In the genomic region with DNA sequence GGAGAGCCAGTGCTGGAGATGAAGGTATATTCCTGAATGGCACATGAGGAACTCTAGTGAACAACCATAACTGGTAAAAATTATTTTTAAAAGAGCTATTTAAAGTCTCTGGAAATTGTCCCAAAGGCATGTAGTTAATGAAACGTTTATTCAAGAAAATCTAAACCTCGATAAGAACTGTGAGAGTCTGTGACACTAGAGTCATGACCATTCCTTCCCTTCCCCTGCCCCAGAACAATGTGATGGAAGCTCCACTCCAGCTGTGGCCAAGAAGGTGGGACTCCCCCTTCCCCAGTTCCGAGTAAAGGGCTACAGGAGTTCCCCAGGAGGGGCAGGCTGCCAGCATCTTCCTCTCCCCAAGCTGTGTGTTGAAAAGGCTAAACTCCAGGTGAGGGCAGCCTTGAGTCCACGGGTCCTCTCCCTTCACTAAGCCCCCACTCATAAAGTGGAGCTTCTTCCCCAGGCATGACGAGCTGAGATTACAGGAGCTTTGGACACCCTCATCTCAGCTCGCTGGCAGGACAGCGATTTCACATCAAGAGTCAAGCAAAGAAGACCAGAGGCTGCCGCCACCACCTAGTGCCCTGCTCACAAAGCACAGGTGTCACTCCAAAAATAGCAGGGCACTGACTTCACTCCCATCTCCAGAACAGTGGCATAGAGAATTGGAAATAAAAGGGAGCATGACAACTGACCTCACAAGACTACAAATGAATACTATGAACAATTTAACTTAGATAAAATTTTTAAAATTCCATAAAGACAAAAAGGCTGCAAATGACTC, we compare ENCODE assay signal across 17 cellular contexts.
DNase-seq lines count a peak whose midpoint lies in the region; ATAC-seq and TF ChIP-seq lines count a peak whose summit lies in the region.
"Had no signal": no experiment of that assay in that cellular context is flagged by ENCODE, and none has a peak within 500 bp of the region (broad histone marks: within the 10 kb centered on the region; RNA-seq: fewer than 3 reads in every experiment).

No MANE protein-coding gene starts in this region.

- no peak overlapping the region for H3K4me3 Mint-ChIP-seq in endodermal cell
- H3K4me3 Mint-ChIP-seq: activated naive CD4-positive, alpha-beta T cell treated with anti-CD3 and anti-CD28 coated beads for 36 hours had no signal

- no peaks in the 10 kb centered on the region for H3K36me3 ChIP-seq in HEK293 (ENCODE audit: control insufficient read depth in 2 of 2, insufficient read depth in 1 of 2, low read length in 2 of 2)
- H3K36me3 ChIP-seq in endodermal cell (ENCODE audit: control insufficient read depth, insufficient read depth, low read length) = peaks cover 1% of the 10 kb centered on the region
- H3K36me3 ChIP-seq: breast epithelium, SJCRH30, tibial artery had no signal

- H3K27ac Mint-ChIP-seq in endodermal cell = peak overlapping the region; percentile 73
- H3K27ac Mint-ChIP-seq: activated naive CD4-positive, alpha-beta T cell treated with anti-CD3 and anti-CD28 coated beads for 36 hours had no signal

- H3K27me3 ChIP-seq in endodermal cell (ENCODE audit: control insufficient read depth, insufficient read depth, low read length, poor library complexity, severe bottlenecking) = no peaks in the 10 kb centered on the region
- H3K27me3 ChIP-seq: BLaER1 treated with 17β-estradiol and CSF1 and Interleukin-3, amounts not matched to agents 10 nM and 100 nM; breast epithelium; SJCRH30; tibial artery had no signal

- H3K4me1 Mint-ChIP-seq in endodermal cell = peaks cover 3% of the 10 kb centered on the region

- no peaks in the 10 kb centered on the region for H3K9me3 Mint-ChIP-seq in endodermal cell

- H3K9me3 ChIP-seq in HEK293 (ENCODE audit: control insufficient read depth, insufficient read depth, low read depth, low read length) (no peaks in the 10 kb centered on the region), endodermal cell (ENCODE audit: control insufficient read depth, low read length) (peaks cover 6% of the 10 kb centered on the region)
- H3K9me3 ChIP-seq: breast epithelium, SJCRH30 had no signal

- H3K27ac ChIP-seq in HEK293 (ENCODE audit: extremely low read depth, low read depth, low read length) = no peak overlapping the region
- no peak overlapping the region for H3K27ac ChIP-seq in endodermal cell (ENCODE audit: low read depth, low read length)
- H3K27ac ChIP-seq: BLaER1 treated with 17β-estradiol and CSF1 and Interleukin-3, amounts not matched to agents 10 nM and 100 nM; breast epithelium; SJCRH30; tibial artery had no signal

- no peak overlapping the region for H3K9ac ChIP-seq in endodermal cell (ENCODE audit: extremely low read depth, low read length, poor library complexity, severe bottlenecking)
- H3K9ac ChIP-seq: BLaER1 treated with 17β-estradiol and CSF1 and Interleukin-3, amounts not matched to agents 10 nM and 100 nM had no signal

- CTCF ChIA-PET in HEK293 (lab: Yijun Ruan, JAX) = interaction anchor here (0.6 to 1.7 kb wide), 2 partner anchors 24 to 124 kb away, joined by 3 to 4 read pairs; no protein-coding TSS in a partner anchor

- no peak for DNase-seq in GM12864 (ENCODE audit: low read depth)
- peak; percentile 72 for DNase-seq in endodermal cell
- peak; percentile 55 for DNase-seq in myocyte (ENCODE audit: low read depth)
- no peak for DNase-seq in A172 (ENCODE audit: low spot score)
- no peak for DNase-seq in medulla oblongata (ENCODE audit: extremely low spot score)
- DNase-seq: activated naive CD4-positive, alpha-beta T cell treated with anti-CD3 and anti-CD28 coated beads for 36 hours; effector memory CD4-positive, alpha-beta T cell; foreskin fibroblast; NCI-H2081; NK-92 treated with Interleukin-12 subunit alpha and Interleukin-12 subunit beta, amount 100 ng/mL, for 24 hours; SJCRH30; tibial artery had no signal

- TF ChIP-seq CTCF in GM12864 (IDR thresholded peaks at IDR 0.05; ENCODE audit: low read depth, low read length, missing control alignments) = peak; percentile 38
- peak; percentile 35; the same call in 1 of the 2 replicates for TF ChIP-seq CTCF in HEK293 (tag by site-specific recombination; IDR thresholded peaks at IDR 0.05)
- peak; percentile 64 for TF ChIP-seq CTCF in endodermal cell (conservative IDR thresholded peaks at IDR 0.05)

- peaks cover 8% of the 10 kb centered on the region for H3K4me1 ChIP-seq in HEK293 (ENCODE audit: control insufficient read depth, insufficient read depth, low read length)
- no peaks in the 10 kb centered on the region for H3K4me1 ChIP-seq in endodermal cell (ENCODE audit: control insufficient read depth, insufficient read depth, low read length)
- H3K4me1 ChIP-seq: breast epithelium, SJCRH30 had no signal

- POLR2A ChIA-PET in HEK293 (lab: Yijun Ruan, JAX) = interaction anchor here (0.6 kb wide), 1 partner anchor 20 kb away, joined by 3 read pairs; no protein-coding TSS in a partner anchor

- ATAC-seq in GM21737 (IDR thresholded peaks at IDR 0.05; ENCODE audit: unreplicated experiment) (no peak), HG02610 (IDR thresholded peaks at IDR 0.05; ENCODE audit: unreplicated experiment) (no peak)

- no peak overlapping the region for H3K4me3 ChIP-seq in GM12864 (ENCODE audit: low read depth, low read length)
- no peak overlapping the region for H3K4me3 ChIP-seq in HEK293 (ENCODE audit: low read depth, low read length)
- H3K4me3 ChIP-seq in endodermal cell (ENCODE audit: low read length) = no peak overlapping the region
- H3K4me3 ChIP-seq: BLaER1 treated with 17β-estradiol and CSF1 and Interleukin-3, amounts not matched to agents 10 nM and 100 nM; breast epithelium; SJCRH30; tibial artery had no signal

- peaks cover 3% of the 10 kb centered on the region for H3K36me3 Mint-ChIP-seq in endodermal cell (ENCODE audit: low read depth)

- 57 to 73% methylated on average over 5 to 8 of the region's 8 CpGs for WGBS in endodermal cell (ENCODE audit: insufficient coverage in 1 of 2, insufficient read length in 1 of 2), 2 experiments

- H3K27me3 Mint-ChIP-seq in endodermal cell (ENCODE audit: insufficient read depth) = no peaks in the 10 kb centered on the region

TF ChIP-seq in HEK293, 187 proteins besides CTCF, POLR2A, EP300 and RAD21:
- no peak for TF ChIP-seq ZNF366 (tag by site-specific recombination; conservative IDR thresholded peaks at IDR 0.05)
- TF ChIP-seq ZNF677 (tag by site-specific recombination; IDR thresholded peaks at IDR 0.05) = peak; percentile 93
- TF ChIP-seq ZNF266 (tag by site-specific recombination; IDR thresholded peaks at IDR 0.05; ENCODE audit: low read depth) = no peak
- no peak for TF ChIP-seq ZBTB20 (tag by site-specific recombination; IDR thresholded peaks at IDR 0.05)
- TF ChIP-seq ZSCAN16 (tag by site-specific recombination; IDR thresholded peaks at IDR 0.05) = no peak
- no peak for TF ChIP-seq MEIS1 (CRISPR knock-in tag; IDR thresholded peaks at IDR 0.05; ENCODE audit: borderline replicate concordance)

Comparison
In these comparisons a context has a peak if more than half of its experiments do, and no peak if none do; other contexts are left out.
1. DNase-seq: peak in endodermal cell (single experiment) and myocyte (single experiment); none in GM12864 (single experiment), A172 (single experiment) and medulla oblongata (single experiment).
2. Peak in every context shown above with its lines, with median percentiles within 50 percentile points of each other: CTCF ChIP-seq.